In genomic region chr15:33309602-33310276, GRCh38 we compare ENCODE assay signal across 8 cellular contexts. TPM values are rescaled to one million over a fixed set of nuclear protein-coding genes. Genes with fewer than 3 reads are reported as not detected.
DNase-seq lines count a peak whose midpoint lies in the region; ATAC-seq and TF ChIP-seq lines count a peak whose summit lies in the region.
"Had no signal": no experiment of that assay in that cellular context is flagged by ENCODE, and none has a peak within 500 bp of the region (broad histone marks: within the 10 kb centered on the region; RNA-seq: fewer than 3 reads in every experiment).

No MANE protein-coding gene starts in this region.

- ATAC-seq in GM21423 (IDR thresholded peaks at IDR 0.05; ENCODE audit: unreplicated experiment) (peak; percentile 64), sciatic nerve (peak; percentile 79)

- peak; percentile 49 for DNase-seq in NCI-H774 (lab: John Stamatoyannopoulos, UW)
- DNase-seq in fibroblast of villous mesenchyme (ENCODE audit: low read depth): no peak
- no peak for DNase-seq in sciatic nerve (ENCODE audit: low spot score)
- no peak for DNase-seq in A172 (ENCODE audit: low spot score)
- no peak for DNase-seq in NCI-H146 treated with DMSO at 0.1 percent for 48 hours (lab: John Stamatoyannopoulos, UW; ENCODE audit: unreplicated experiment)
- no peak for DNase-seq in dedifferentiated amniotic fluid mesenchymal stem cell (ENCODE audit: extremely low spot score)
- DNase-seq: activated gamma-delta T cell treated with Interleukin-2 at 50 U/mL for 16 hours had no signal

- peak; percentile 9 for TF ChIP-seq CTCF in fibroblast of villous mesenchyme (IDR thresholded peaks at IDR 0.05; ENCODE audit: insufficient read depth, low read depth, low read length)

- intact Hi-C loops in sciatic nerve (cut with DNase I): loop anchor here (10.0 kb wide), 1 partner anchor 395 kb away; no protein-coding TSS in a partner anchor

- no peak overlapping the region for H3K4me3 ChIP-seq in fibroblast of villous mesenchyme (ENCODE audit: low read depth, low read length)

RNA-seq across cellular contexts. Expression of gene RYR3, which starts 1.0 kb away (rescaled TPM):
- total RNA-seq in fibroblast of villous mesenchyme (under 0.01 TPM in 1 of 2 replicates, not detected in the other), sciatic nerve (18.5 TPM)
- total RNA-seq in A172 (2014; rRNA removed; shearing (Covaris generic)): not detected in 2 replicates

Comparison
In these comparisons a context has a peak if more than half of its experiments do, and no peak if none do; other contexts are left out.
1. RNA of gene RYR3, which starts 1.0 kb away (total RNA-seq): 18.5 TPM in sciatic nerve (single experiment); under 0.01 TPM in fibroblast of villous mesenchyme and not detected in A172; every median in the first group is over 10 times any median in the second.